8 cellular contexts compared by ENCODE assay signal in genomic region chr15:27017168-27017809, GRCh38. TPM values are rescaled to one million over a fixed set of nuclear protein-coding genes. Genes with fewer than 3 reads are reported as not detected.
DNase-seq lines count a peak whose midpoint lies in the region; ATAC-seq and TF ChIP-seq lines count a peak whose summit lies in the region.

No MANE protein-coding gene starts in this region.

- no peaks in the 10 kb centered on the region for H3K27me3 ChIP-seq in esophagus squamous epithelium

- peak in 5 of 6 experiments; percentile 56 to 77 (median 56) for TF ChIP-seq CTCF in esophagus squamous epithelium (IDR thresholded peaks at IDR 0.05)

- intact Hi-C loops in esophagus squamous epithelium (cut with DNase I), result loop anchor here (5.0 kb wide), 1 partner anchor 125 kb away; no protein-coding TSS in a partner anchor

- H3K9me3 ChIP-seq in SK-N-MC (ENCODE audit: low read depth, low read length), result no peaks in the 10 kb centered on the region
- no peaks in the 10 kb centered on the region for H3K9me3 ChIP-seq in esophagus squamous epithelium

- H3K4me1 ChIP-seq in esophagus squamous epithelium, result no peaks in the 10 kb centered on the region

- H3K36me3 ChIP-seq in SK-N-MC (ENCODE audit: insufficient read depth, low read length), result no peaks in the 10 kb centered on the region
- H3K36me3 ChIP-seq in esophagus squamous epithelium, result no peaks in the 10 kb centered on the region

- H3K27ac ChIP-seq in SK-N-MC (no peak overlapping the region), esophagus squamous epithelium (no peak overlapping the region)

- H3K9ac ChIP-seq in SK-N-MC (ENCODE audit: insufficient read length), result no peak overlapping the region

- peak; percentile 44 for DNase-seq in Caki2 (ENCODE audit: low read depth)
- peak; percentile 39 for DNase-seq in NCI-H1048 (lab: John Stamatoyannopoulos, UW)
- peak; percentile 32 for DNase-seq in SK-N-MC (ENCODE audit: low read depth, low spot score)
- DNase-seq in esophagus squamous epithelium (lab: John Stamatoyannopoulos, UW), result no peak
- DNase-seq in non-pigmented ciliary epithelial cell (ENCODE audit: low read depth), result peak; percentile 5
- no peak for DNase-seq in T-helper 9 cell
- DNase-seq in DMS79 (lab: John Stamatoyannopoulos, UW), result no peak

- WGBS in esophagus squamous epithelium, 2 donors, result 23 to 35% methylated on average over 8 to 9 of the region's 10 CpGs

- in situ Hi-C loops in Caki2 (cut with HindIII; ENCODE audit: low pct_unique_long_range_greater_than_20kb, low sequenced_read_pairs), result no loop called here

- no peak for TF ChIP-seq POLR2A in esophagus squamous epithelium (IDR thresholded peaks at IDR 0.05)

- ATAC-seq in GM19463 (IDR thresholded peaks at IDR 0.05; ENCODE audit: unreplicated experiment), result peak; percentile 84

- H3K4me3 ChIP-seq in SK-N-MC (no peak overlapping the region), esophagus squamous epithelium (no peak overlapping the region)

RNA-seq across cellular contexts. Expression of gene GABRG3, which starts 46.3 kb away (rescaled TPM):
- total RNA-seq in Caki2 (2014; rRNA removed; shearing (Covaris generic); ENCODE audit: low replicate concordance), result 0.10 TPM in 1 of 2 replicates, not detected in the other
- total RNA-seq in esophagus squamous epithelium, result under 1 TPM in 2 of 4 donors, not detected in 2; 0.04 to 0.08 TPM

Comparison
In these comparisons a context has a peak if more than half of its experiments do, and no peak if none do; other contexts are left out.
1. DNase-seq: peak in Caki2 (single experiment), NCI-H1048 (single experiment), SK-N-MC (single experiment) and non-pigmented ciliary epithelial cell (single experiment); none in esophagus squamous epithelium (single experiment), T-helper 9 cell (single experiment) and DMS79 (single experiment).